9 cellular contexts compared by ENCODE assay signal in genomic region chr1:28582248-28582615, GRCh38. TPM values are rescaled to one million over a fixed set of nuclear protein-coding genes. Genes with fewer than 3 reads are reported as not detected.
A peak's percentile ranks its signal among the peaks of the same experiment; 100 is the strongest.
DNase-seq lines count a peak whose midpoint lies in the region; ATAC-seq and TF ChIP-seq lines count a peak whose summit lies in the region.
"Had no signal": no experiment of that assay in that cellular context is flagged by ENCODE, and none has a peak within 500 bp of the region (broad histone marks: within the 10 kb centered on the region; RNA-seq: fewer than 3 reads in every experiment).

No MANE protein-coding gene starts in this region.

- H3K14ac ChIP-seq in IMR-90 (replicated peaks; ENCODE audit: low read depth, low read length): peak overlapping the region; percentile 45

- H3K9me1 ChIP-seq in IMR-90 (ENCODE audit: insufficient read depth, low read length): peaks cover 7% of the 10 kb centered on the region; the same call in 1 of the 2 replicates

- H2BK15ac ChIP-seq in IMR-90 (ENCODE audit: low read depth, low read length): no peak overlapping the region; the same call in 2 of the 3 replicates

- DNase-seq in DMS153 (lab: John Stamatoyannopoulos, UW): peak; percentile 48
- DNase-seq in IMR-90: no peak
- no peak for DNase-seq in ascending aorta (ENCODE audit: low spot score in 2 of 2)
- no peak for DNase-seq in NAMALWA (ENCODE audit: low spot score)

- H3K4me1 ChIP-seq in IMR-90 (ENCODE audit: control insufficient read depth, insufficient read depth, low read length) (peaks cover 6% of the 10 kb centered on the region; the same call in 1 of the 2 replicates), ascending aorta (peaks cover 8 to 14% of the 10 kb centered on the region in 2 donors), iPS-20b (ENCODE audit: insufficient read depth, low read length) (peaks cover 5% of the 10 kb centered on the region), subcutaneous abdominal adipose tissue (ENCODE audit: control insufficient read depth in 5 of 5, insufficient read depth in 5 of 5, low read length in 5 of 5) (peaks cover 0 to 47% (median 32%) of the 10 kb centered on the region in 5 donors)

- WGBS in IMR-90 (ENCODE audit: extremely low coverage in 2 of 2, insufficient read length in 1 of 2), 2 experiments: no CpG with 5 or more reads among the region's 10 CpGs

- TF ChIP-seq RAD21 in IMR-90 (IDR thresholded peaks at IDR 0.05; ENCODE audit: low read length): no peak

- H3K18ac ChIP-seq in IMR-90 (ENCODE audit: low read depth, low read length): no peak overlapping the region

- BruUV-seq in IMR-90 (replicated peaks; lab: Mats Ljungman, UMichigan): no TSS peak

- H3K4me3 ChIP-seq in IMR-90 (ENCODE audit: insufficient read depth, low read depth, low read length) (peak overlapping the region; percentile 79), ascending aorta (peak overlapping the region; percentile 77 to 86), iPS-20b (ENCODE audit: low read length) (peak overlapping the region; percentile 100), subcutaneous abdominal adipose tissue (ENCODE audit: low read depth in 1 of 5, low read length in 5 of 5) (peak overlapping the region; percentile 72 to 94 (median 92))

- CTCF ChIA-PET in IMR-90 (lab: Yijun Ruan, JAX): interaction anchor here (1.0 to 1.7 kb wide), 2 partner anchors 20 to 222 kb away, joined by 3 to 6 read pairs; no protein-coding TSS in a partner anchor

- H3K4me2 ChIP-seq in IMR-90 (ENCODE audit: low read depth, low read length): peak overlapping the region; percentile 84

- H4K20me1 ChIP-seq in IMR-90 (ENCODE audit: insufficient read depth, low read length): peaks cover 43% of the 10 kb centered on the region

- intact Hi-C loops in IMR-90 (cut with micrococcal nuclease): loop anchor here (5.0 kb wide), 1 partner anchor 65 kb away; no protein-coding TSS in a partner anchor
- intact Hi-C loops in ascending aorta (cut with DNase I): loop anchor here (5.0 kb wide), 1 partner anchor 325 kb away; the partner anchor contains the start of gene SESN2

- peak; percentile 34 for ATAC-seq in IMR-90 (ENCODE audit: low read depth)
- ATAC-seq in HG03196 (IDR thresholded peaks at IDR 0.05; ENCODE audit: unreplicated experiment): no peak
- ATAC-seq in HG02870 (IDR thresholded peaks at IDR 0.05; ENCODE audit: unreplicated experiment): no peak

- TF ChIP-seq POLR2A in IMR-90 (IDR thresholded peaks at IDR 0.05; ENCODE audit: low read depth, low read length): no peak

- H3K9ac ChIP-seq in IMR-90 (ENCODE audit: low read depth, low read length) (peak overlapping the region; percentile 70), iPS-20b (ENCODE audit: low read depth, low read length) (peak overlapping the region; percentile 72; the same call in 1 of the 2 replicates), subcutaneous abdominal adipose tissue (ENCODE audit: low read length in 5 of 5) (peak overlapping the region; percentile 70 to 95 (median 86))

- POLR2A ChIA-PET in IMR-90 (lab: Charles Lee; ENCODE audit: unreplicated experiment): interaction anchor here (0.6 to 1.5 kb wide), 5 partner anchors 19 to 498 kb away, joined by 3 to 6 read pairs (median 4); no protein-coding TSS in a partner anchor

- dilution Hi-C loops in IMR-90 (cut with HindIII; ENCODE audit: low sequenced_read_pairs, unreplicated experiment): no loop called here

- H2AFZ ChIP-seq in IMR-90 (replicated peaks; ENCODE audit: low read length, poor library complexity): peak overlapping the region; percentile 93

- no peaks in the 10 kb centered on the region for H3K27me3 ChIP-seq in IMR-90 (ENCODE audit: control insufficient read depth, insufficient read depth, low read length)
- H3K27me3 ChIP-seq in ascending aorta: no peaks in the 10 kb centered on the region
- peaks cover 7% of the 10 kb centered on the region; the same call in 1 of the 2 replicates for H3K27me3 ChIP-seq in iPS-20b (ENCODE audit: insufficient read depth, low read length)
- no peaks in the 10 kb centered on the region for H3K27me3 ChIP-seq in subcutaneous abdominal adipose tissue (ENCODE audit: control insufficient read depth in 5 of 5, insufficient read depth in 4 of 5, low read length in 5 of 5)

- H4K91ac ChIP-seq in IMR-90 (ENCODE audit: insufficient read depth, low read depth, low read length): peak overlapping the region; percentile 48; the same call in 1 of the 2 replicates

- H3K4ac ChIP-seq in IMR-90 (ENCODE audit: low read depth, low read length): peak overlapping the region; percentile 64

- H3K23ac ChIP-seq in IMR-90 (ENCODE audit: low read depth, low read length): peak overlapping the region; percentile 54

- H2BK5ac ChIP-seq in IMR-90 (ENCODE audit: low read depth, low read length, poor library complexity, severe bottlenecking): peak overlapping the region; percentile 53

- H2BK20ac ChIP-seq in IMR-90 (ENCODE audit: low read depth, low read length): no peak overlapping the region

- TF ChIP-seq CTCF in IMR-90 (conservative IDR thresholded peaks at IDR 0.05; ENCODE audit: low read depth, low read length) (no peak), ascending aorta (IDR thresholded peaks at IDR 0.05) (no peak)

- H3K56ac ChIP-seq in IMR-90 (ENCODE audit: extremely low read depth, insufficient read depth, low read length): peak overlapping the region; percentile 56

- peak overlapping the region; percentile 41; the same call in 1 of the 2 replicates for H2BK120ac ChIP-seq in IMR-90 (ENCODE audit: low read depth, low read length)

- H3K27ac ChIP-seq in IMR-90 (ENCODE audit: insufficient read depth, low read length) (peak overlapping the region; percentile 75), ascending aorta (peak overlapping the region; percentile 91 to 92), iPS-20b (ENCODE audit: low read length) (no peak overlapping the region), subcutaneous abdominal adipose tissue (ENCODE audit: low read depth, low read length) (peak overlapping the region; percentile 91)

- peak overlapping the region; percentile 37 to 76 for H4K8ac ChIP-seq in IMR-90 (ENCODE audit: low read depth in 2 of 2, low read length in 2 of 2)

- H3K36me3 ChIP-seq in IMR-90 (ENCODE audit: control insufficient read depth, insufficient read depth, low read length) (peaks cover 31% of the 10 kb centered on the region), ascending aorta (peaks cover 26 to 31% of the 10 kb centered on the region in 2 donors), iPS-20b (ENCODE audit: insufficient read depth, low read depth, low read length) (peaks cover 43% of the 10 kb centered on the region), subcutaneous abdominal adipose tissue (ENCODE audit: control insufficient read depth in 5 of 5, insufficient read depth in 5 of 5, low read length in 5 of 5) (peaks cover 9 to 32% (median 27%) of the 10 kb centered on the region in 5 donors)

- H3K79me1 ChIP-seq in IMR-90 (ENCODE audit: low read depth in 1 of 2, low read length in 2 of 2): peaks cover 13 to 35% of the 10 kb centered on the region in 2 experiments

- in situ Hi-C loops in IMR-90 (cut with MboI; ENCODE audit: low sequenced_read_pairs): no loop called here

- H4K5ac ChIP-seq in IMR-90 (ENCODE audit: low read depth, low read length): peak overlapping the region; percentile 7; the same call in 1 of the 2 replicates

- H2AK9ac ChIP-seq in IMR-90 (replicated peaks; ENCODE audit: low read depth, low read length, poor library complexity): peak overlapping the region; percentile 53

- no peak overlapping the region for H2AK5ac ChIP-seq in IMR-90 (ENCODE audit: low read depth, low read length)

- H3K9me3 ChIP-seq in IMR-90 (ENCODE audit: control insufficient read depth, insufficient read depth, low read length) (no peaks in the 10 kb centered on the region), ascending aorta (no peaks in the 10 kb centered on the region), iPS-20b (ENCODE audit: insufficient read depth, low read depth, low read length) (no peaks in the 10 kb centered on the region), subcutaneous abdominal adipose tissue (ENCODE audit: control insufficient read depth in 5 of 5, low read length in 5 of 5) (no peaks in the 10 kb centered on the region)

TF ChIP-seq in IMR-90, 13 proteins besides CTCF, POLR2A, EP300 and RAD21:
- no peak for TF ChIP-seq BHLHE40 (IDR thresholded peaks at IDR 0.05; ENCODE audit: low read depth, low read length)
- TF ChIP-seq CEBPB (IDR thresholded peaks at IDR 0.05; ENCODE audit: low read depth, low read length): no peak
- no peak for TF ChIP-seq MAFK (IDR thresholded peaks at IDR 0.05; ENCODE audit: low read depth, low read length)
- no peak for TF ChIP-seq RFX5 (IDR thresholded peaks at IDR 0.05; ENCODE audit: low read depth, low read length)
- no peak for TF ChIP-seq ELK1 (IDR thresholded peaks at IDR 0.05; ENCODE audit: borderline replicate concordance, low read depth, low read length)
- no peak for TF ChIP-seq SMC3 (IDR thresholded peaks at IDR 0.05; ENCODE audit: low read depth, low read length)
- TF ChIP-seq FOS (IDR thresholded peaks at IDR 0.05; ENCODE audit: low read depth, low read length): no peak
TF ChIP-seq in IMR-90: peak in this region for 0.

RNA-seq across cellular contexts. Expression of gene RAB42, which starts 9.8 kb away (rescaled TPM):
- total RNA-seq in IMR-90 (2012; rRNA removed) (0.83 and 0.90 TPM in 2 replicates), ascending aorta (not detected)
- 0.36 and 0.77 TPM in 2 replicates for polyA plus RNA-seq in IMR-90 (2012; rRNA removed)
- polyA plus RNA-seq in IMR-90 (2012; cell fraction: cytosol; rRNA removed): 0.66 and 1.3 TPM in 2 replicates
- polyA plus RNA-seq in IMR-90 (2012; cell fraction: nucleus; rRNA removed; ENCODE audit: low replicate concordance): 0.22 and 0.24 TPM in 2 replicates
- total RNA-seq: T-helper 1 cell treated with Interleukin-12 subunit alpha and Interleukin-12 subunit beta and Interleukin-4 antibody, amounts not matched to agents 30 ng/mL and 1 ng/mL, for 36 hours had no signal

RNA-seq across cellular contexts. Expression of gene TRNAU1AP, which starts 29.3 kb away (rescaled TPM):
- total RNA-seq in IMR-90 (2012; rRNA removed): 23.8 and 25.3 TPM in 2 replicates
- 23.3 and 24.1 TPM in 2 replicates for polyA plus RNA-seq in IMR-90 (2012; rRNA removed)
- 10.5 and 14.8 TPM in 2 replicates for polyA plus RNA-seq in IMR-90 (2012; cell fraction: cytosol; rRNA removed)
- 16.6 and 42.3 TPM in 2 replicates for polyA plus RNA-seq in IMR-90 (2012; cell fraction: nucleus; rRNA removed; ENCODE audit: low replicate concordance)
- total RNA-seq in ascending aorta: 11.0 TPM
